Comparison of ENCODE assay signal across 23 cellular contexts in the genomic region with DNA sequence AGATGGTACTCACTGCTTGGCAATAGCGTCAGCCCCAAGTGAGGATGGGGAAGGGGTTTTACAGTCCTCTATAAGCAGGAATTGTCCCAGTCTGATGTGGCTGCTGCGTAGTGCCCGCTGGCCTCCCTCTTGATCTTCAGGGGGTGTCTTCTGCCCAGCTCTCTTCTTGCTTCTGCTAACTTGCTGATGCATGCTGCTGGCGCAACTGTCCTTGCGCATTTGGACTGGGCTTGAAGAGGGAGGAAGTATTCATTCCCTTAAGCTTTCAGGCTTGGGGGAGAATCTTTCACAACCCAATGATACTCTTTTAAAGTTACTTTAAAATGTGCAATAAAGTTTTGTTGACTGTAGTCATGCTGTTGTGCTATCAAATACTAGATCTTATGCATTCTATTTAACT.
"Had no signal": no experiment of that assay in that cellular context is flagged by ENCODE, and none has a peak within 500 bp of the region (broad histone marks: within the 10 kb centered on the region; RNA-seq: fewer than 3 reads in every experiment).

No MANE protein-coding gene starts in this region.

- H3K4me3 Mint-ChIP-seq: activated naive CD4-positive, alpha-beta T cell treated with anti-CD3 and anti-CD28 coated beads for 36 hours; activated T-cell treated with anti-CD3 and anti-CD28 coated beads, Interleukin-2, amount 50 U/mL, for 4 hours; immature natural killer cell; stimulated activated effector memory CD8-positive, alpha-beta T cell treated with anti-CD3 and anti-CD28 coated beads, Interleukin-12 subunit alpha, Interleukin-12 subunit beta, amount 100 ng/mL, for 72 hours had no signal

- ATAC-seq: activated T-cell treated with anti-CD3 and anti-CD28 coated beads, Interleukin-2, amount 50 U/mL, for 4 hours; body of pancreas; foreskin keratinocyte; left ventricle myocardium superior; mucosa of descending colon; pancreas; sciatic nerve; stimulated activated effector memory CD8-positive, alpha-beta T cell treated with anti-CD3 and anti-CD28 coated beads, Interleukin-12 subunit alpha, Interleukin-12 subunit beta, amount 100 ng/mL, for 72 hours had no signal

- H3K27ac Mint-ChIP-seq: activated naive CD4-positive, alpha-beta T cell treated with anti-CD3 and anti-CD28 coated beads for 36 hours; immature natural killer cell; naive B cell; stimulated activated effector memory CD8-positive, alpha-beta T cell treated with anti-CD3 and anti-CD28 coated beads, Interleukin-12 subunit alpha, Interleukin-12 subunit beta, amount 100 ng/mL, for 72 hours had no signal

- H3K27ac ChIP-seq: body of pancreas, dorsolateral prefrontal cortex, foreskin keratinocyte, pancreas, stomach, upper lobe of left lung had no signal

- H3K36me3 ChIP-seq: pancreas, upper lobe of left lung had no signal

- H3K27me3 ChIP-seq: body of pancreas, dorsolateral prefrontal cortex, foreskin keratinocyte, pancreas, stomach, upper lobe of left lung had no signal

- H3K27me3 Mint-ChIP-seq: naive B cell had no signal

- H3K4me3 ChIP-seq: body of pancreas, dorsolateral prefrontal cortex, mucosa of descending colon, pancreas, stomach, upper lobe of left lung had no signal

- H3K36me3 Mint-ChIP-seq: stimulated activated effector memory CD8-positive, alpha-beta T cell treated with anti-CD3 and anti-CD28 coated beads, Interleukin-12 subunit alpha, Interleukin-12 subunit beta, amount 100 ng/mL, for 72 hours had no signal

- DNase-seq: activated CD4-positive, alpha-beta T cell treated with anti-CD3 and anti-CD28 coated beads, Interleukin-2, amount 50 U/mL, for 1 hour; activated CD4-positive, CD25-positive, alpha-beta regulatory T cell treated with anti-CD3 and anti-CD28 coated beads, Interleukin-2, amount 50 U/mL, for 72 hours; activated CD8-positive, alpha-beta memory T cell treated with anti-CD3 and anti-CD28 coated beads, Interleukin-2, amount 50 U/mL, for 4 hours; activated naive CD4-positive, alpha-beta T cell treated with anti-CD3 and anti-CD28 coated beads for 36 hours; activated T-cell treated with anti-CD3 and anti-CD28 coated beads, Interleukin-2, amount 50 U/mL, for 4 hours; body of pancreas; central memory CD4-positive, alpha-beta T cell; dorsolateral prefrontal cortex; foreskin keratinocyte; glutamatergic neuron; hypothalamus; immature natural killer cell; kidney glomerular epithelial cell; left ventricle myocardium superior; mucosa of descending colon; naive B cell; pancreas; stimulated activated CD4-positive, alpha-beta T cell treated with anti-CD3 and anti-CD28 coated beads, Interleukin-4, amount 100 ng/mL, for 24 hours; stomach; T1000; upper lobe of left lung had no signal

- H3K9me3 ChIP-seq: pancreas had no signal

- H3K4me1 ChIP-seq: body of pancreas, foreskin keratinocyte, pancreas had no signal
